Comparison of ENCODE assay signal across 8 cellular contexts in genomic region chr12:120249875-120250795, GRCh38. TPM values are rescaled to one million over a fixed set of nuclear protein-coding genes. Genes with fewer than 3 reads are reported as not detected.
A peak's percentile ranks its signal among the peaks of the same experiment; 100 is the strongest.
DNase-seq lines count a peak whose midpoint lies in the region; ATAC-seq and TF ChIP-seq lines count a peak whose summit lies in the region.

No MANE protein-coding gene starts in this region.

- H3K36me3 Mint-ChIP-seq in CD14-positive monocyte (peaks cover 39 to 46% of the 10 kb centered on the region in 2 donors), natural killer cell (peaks cover 7% of the 10 kb centered on the region)

- peak overlapping the region; percentile 16 to 63 for H3K4me3 Mint-ChIP-seq in CD14-positive monocyte
- peak overlapping the region; percentile 89 for H3K4me3 Mint-ChIP-seq in natural killer cell

- peak overlapping the region in 38 of 59 donors; percentile 1 to 85 (median 48) for H3K27ac ChIP-seq in dorsolateral prefrontal cortex

- H3K27me3 Mint-ChIP-seq in CD14-positive monocyte (ENCODE audit: low read depth in 3 of 3) (peaks cover 2 to 4% (median 3%) of the 10 kb centered on the region in 3 donors), natural killer cell (ENCODE audit: low read depth in 2 of 2) (no peaks in the 10 kb centered on the region)

- no peaks in the 10 kb centered on the region for H3K27me3 ChIP-seq in dorsolateral prefrontal cortex

- H3K4me3 ChIP-seq in dorsolateral prefrontal cortex: peak overlapping the region in 8 of 59 donors; percentile 2 to 31 (median 12)

- H3K27ac Mint-ChIP-seq in CD14-positive monocyte (peak overlapping the region; percentile 83 to 93 (median 89)), natural killer cell (peak overlapping the region; percentile 89 to 94)

- DNase-seq in CD14-positive monocyte (ENCODE audit: low spot score): no peak
- peak; percentile 64 for DNase-seq in RPMI7951 (ENCODE audit: low read depth)
- DNase-seq in dorsolateral prefrontal cortex: no peak
- DNase-seq in natural killer cell: peak; percentile 63
- no peak for DNase-seq in Ammon's horn (ENCODE audit: low spot score)
- DNase-seq in NCI-H69 (lab: John Stamatoyannopoulos, UW): no peak

- H3K4me1 Mint-ChIP-seq in CD14-positive monocyte: peaks cover 83% of the 10 kb centered on the region
- H3K4me1 Mint-ChIP-seq in natural killer cell: peaks cover 83% of the 10 kb centered on the region in 2 donors

- intact Hi-C loops in CD14-positive monocyte (cut with micrococcal nuclease): no loop called here
- intact Hi-C loops in dorsolateral prefrontal cortex (cut with DNase I): no loop called here
- intact Hi-C loops in natural killer cell (cut with micrococcal nuclease): no loop called here

- ATAC-seq in natural killer cell (peak; percentile 8 to 22 (median 16)), HG03135 (IDR thresholded peaks at IDR 0.05; ENCODE audit: unreplicated experiment) (no peak), GM21447 (IDR thresholded peaks at IDR 0.05; ENCODE audit: unreplicated experiment) (no peak)

- H3K9me3 Mint-ChIP-seq in CD14-positive monocyte (peaks cover 0 to 2% (median 0%) of the 10 kb centered on the region in 7 donors), natural killer cell (no peaks in the 10 kb centered on the region)

- TF ChIP-seq CTCF in CD14-positive monocyte (IDR thresholded peaks at IDR 0.05) (no peak), dorsolateral prefrontal cortex (IDR thresholded peaks at IDR 0.05 in 54 of 56, conservative IDR thresholded peaks at IDR 0.05 in 2 of 56; ENCODE audit: low read depth in 1 of 56, partially characterized antibody in 56 of 56) (no peak), natural killer cell (IDR thresholded peaks at IDR 0.05) (no peak)

RNA-seq across cellular contexts. Expression of gene PXN, which starts 15.4 kb away (rescaled TPM):
- 10 to 100 TPM; 62.5 to 98.4 TPM for polyA plus RNA-seq in CD14-positive monocyte
- total RNA-seq in RPMI7951 (2014; rRNA removed; shearing (Covaris generic)): 51.0 and 57.9 TPM in 2 replicates
- total RNA-seq in dorsolateral prefrontal cortex (10 to 100 TPM; 15.7 to 57.9 (median 32.8) TPM), natural killer cell (100 to 1,000 TPM; 436 to 504 (median 478) TPM)

RNA-seq across cellular contexts. Expression of gene RNU4-2, which starts 41.6 kb away (rescaled TPM):
- 10 to 100 TPM in 1 of 2 donors, not detected in 1; 52.3 TPM for polyA plus RNA-seq in CD14-positive monocyte
- total RNA-seq in RPMI7951 (2014; rRNA removed; shearing (Covaris generic)): under 0.01 TPM in 2 replicates
- total RNA-seq in dorsolateral prefrontal cortex (over 10,000 TPM in 111 of 120 experiments, 1,000 to 10,000 TPM in 9; 2,947 to 35,484 (median 19,179) TPM), natural killer cell (over 10,000 TPM; 12,095 to 13,816 (median 12,822) TPM)

RNA-seq across cellular contexts. Expression of gene RNU4-1, which starts 42.9 kb away (rescaled TPM):
- not detected for polyA plus RNA-seq in CD14-positive monocyte
- under 0.01 TPM in 2 replicates for total RNA-seq in RPMI7951 (2014; rRNA removed; shearing (Covaris generic))
- total RNA-seq in dorsolateral prefrontal cortex (1,000 to 10,000 TPM in 110 of 120 experiments, 100 to 1,000 TPM in 10; 125 to 4,648 (median 2,054) TPM), natural killer cell (1,000 to 10,000 TPM in 2 of 3 donors, 100 to 1,000 TPM in 1; 768 to 1,610 (median 1,101) TPM)

RNA-seq across cellular contexts. Expression of gene RPLP0, which starts 49.2 kb away (rescaled TPM):
- polyA plus RNA-seq in CD14-positive monocyte: 100 to 1,000 TPM; 650 to 651 TPM
- 3,658 and 4,112 TPM in 2 replicates for total RNA-seq in RPMI7951 (2014; rRNA removed; shearing (Covaris generic))
- total RNA-seq in dorsolateral prefrontal cortex (100 to 1,000 TPM; 199 to 446 (median 270) TPM), natural killer cell (100 to 1,000 TPM; 587 to 791 (median 689) TPM)

RNA-seq across cellular contexts. Expression of gene SIRT4, which starts 52.0 kb away (rescaled TPM):
- polyA plus RNA-seq in CD14-positive monocyte: under 1 TPM; 0.30 to 0.72 TPM
- total RNA-seq in RPMI7951 (2014; rRNA removed; shearing (Covaris generic)): 1.9 and 2.2 TPM in 2 replicates
- total RNA-seq in dorsolateral prefrontal cortex (10 to 100 TPM in 10 of 120 experiments, 1 to 10 TPM in 110; 1.9 to 15.5 (median 6.3) TPM), natural killer cell (1 to 10 TPM; 2.0 to 2.1 (median 2.1) TPM)

Comparison
In these comparisons a context has a peak if more than half of its experiments do, and no peak if none do; other contexts are left out.
1. DNase-seq: peak in RPMI7951 (single experiment) and natural killer cell (single experiment); none in CD14-positive monocyte (single experiment), dorsolateral prefrontal cortex (0 of 10), Ammon's horn (single experiment) and NCI-H69 (single experiment).
2. ATAC-seq: peak in natural killer cell (3 of 3); none in HG03135 (single experiment) and GM21447 (single experiment).
3. RNA of gene RNU4-2, which starts 41.6 kb away (total RNA-seq): 2,947 to 35,484 TPM in dorsolateral prefrontal cortex and 12,095 to 13,816 TPM in natural killer cell; under 0.01 TPM in RPMI7951; every median in the first group is over 1,000 times any median in the second.
4. RNA of gene RNU4-1, which starts 42.9 kb away (total RNA-seq): 125 to 4,648 TPM in dorsolateral prefrontal cortex and 768 to 1,610 TPM in natural killer cell; under 0.01 TPM in RPMI7951; every median in the first group is over 100 times any median in the second.